Comparison of ENCODE assay signal across 8 cellular contexts in the genomic region with DNA sequence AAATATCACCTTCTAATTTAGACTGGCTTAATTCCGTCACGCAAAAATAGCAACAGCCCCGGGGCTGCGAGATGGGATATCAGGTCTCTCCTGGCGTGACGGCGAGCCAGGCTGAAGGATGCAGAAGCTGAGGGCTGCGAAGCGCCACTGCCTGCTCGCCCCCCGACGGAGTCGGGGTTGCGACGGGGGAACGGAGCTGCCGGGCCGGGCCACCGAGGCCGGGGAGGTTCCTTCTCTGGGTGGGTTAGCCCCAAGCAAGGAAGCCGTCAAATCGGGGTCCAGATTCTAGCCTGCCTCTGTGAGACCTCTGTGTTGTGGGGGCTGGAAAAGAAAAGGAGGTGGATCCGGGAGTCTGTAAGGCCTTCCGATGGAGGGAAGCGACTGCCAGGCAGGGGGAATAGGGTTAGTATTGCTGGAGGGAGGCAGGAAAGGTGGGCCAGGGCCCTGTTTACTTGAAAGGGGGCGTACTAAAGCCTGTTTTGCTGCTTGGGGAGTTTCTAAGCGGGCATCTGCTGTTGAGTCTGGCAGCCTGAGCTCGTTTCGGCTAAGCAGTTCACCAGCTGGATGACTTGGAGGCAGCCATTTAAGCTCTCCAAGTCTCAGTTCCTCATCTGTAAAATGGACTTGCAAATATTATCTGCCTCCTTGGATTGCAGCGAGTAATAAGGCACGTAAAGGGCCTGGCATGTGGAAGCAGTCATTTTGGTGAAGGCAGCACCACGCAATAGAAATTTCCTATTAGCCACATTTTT. TPM values are rescaled to one million over a fixed set of nuclear protein-coding genes. Genes with fewer than 3 reads are reported as not detected.
DNase-seq lines count a peak whose midpoint lies in the region; ATAC-seq and TF ChIP-seq lines count a peak whose summit lies in the region.

No MANE protein-coding gene starts in this region.

- H3K4me3 ChIP-seq in Peyer's patch: peak overlapping the region; percentile 81 to 95 (median 84)
- peak overlapping the region; percentile 78 for H3K4me3 ChIP-seq in coronary artery
- peak overlapping the region; percentile 68 to 86 for H3K4me3 ChIP-seq in tibial artery

- peak; percentile 25 for ATAC-seq in HG03196 (IDR thresholded peaks at IDR 0.05; ENCODE audit: unreplicated experiment)

- no peak for TF ChIP-seq POLR2A in Peyer's patch (IDR thresholded peaks at IDR 0.05)

- H3K36me3 ChIP-seq in Peyer's patch (no peaks in the 10 kb centered on the region), tibial artery (peaks cover 11 to 32% (median 12%) of the 10 kb centered on the region in 3 donors)

- DNase-seq in DMS79 treated with DMSO at 0.1 percent for 48 hours (lab: John Stamatoyannopoulos, UW): peak; percentile 26
- DNase-seq in GM19238 (ENCODE audit: insufficient read length, low spot score): peak; percentile 73
- DNase-seq in Peyer's patch: peak in 1 of 3 donors; percentile 30
- DNase-seq in coronary artery (ENCODE audit: low spot score): peak; percentile 79
- DNase-seq in medulla oblongata (ENCODE audit: extremely low spot score): peak; percentile 38
- DNase-seq in tibial artery: peak; percentile 52 to 74
- DNase-seq in activated CD4-positive, CD25-positive, alpha-beta regulatory T cell treated with anti-CD3 and anti-CD28 coated beads, Interleukin-2, amount 50 U/mL, for 72 hours: no peak

- H3K27ac ChIP-seq in Peyer's patch (peak overlapping the region; percentile 94 to 98 (median 96)), coronary artery (peak overlapping the region; percentile 93 to 96), tibial artery (peak overlapping the region; percentile 96 to 98)

- H3K9me3 ChIP-seq in Peyer's patch (no peaks in the 10 kb centered on the region), tibial artery (no peaks in the 10 kb centered on the region)

- H3K27me3 ChIP-seq in Peyer's patch (no peaks in the 10 kb centered on the region), tibial artery (no peaks in the 10 kb centered on the region)

- no peak for TF ChIP-seq CTCF in Peyer's patch (IDR thresholded peaks at IDR 0.05)
- no peak for TF ChIP-seq CTCF in coronary artery (IDR thresholded peaks at IDR 0.05)
- TF ChIP-seq CTCF in tibial artery (IDR thresholded peaks at IDR 0.05): no peak

- intact Hi-C loops in tibial artery (cut with DNase I; ENCODE audit: low total_unique reads): loop anchor here (1.0 to 2.0 kb wide), 2 partner anchors 44 to 189 kb away; partner anchors contain the start of gene BMPR1A

- H3K4me1 ChIP-seq in Peyer's patch (peaks cover 0 to 4% (median 1%) of the 10 kb centered on the region in 4 donors), tibial artery (peaks cover 0 to 18% (median 11%) of the 10 kb centered on the region in 4 donors)

RNA-seq across cellular contexts. Expression of gene LDB3, which starts 43.8 kb away (rescaled TPM):
- 1 to 10 TPM; 1.3 to 9.1 (median 2.3) TPM for total RNA-seq in Peyer's patch

RNA-seq across cellular contexts. Expression of gene BMPR1A, which starts 44.3 kb away (rescaled TPM):
- total RNA-seq in Peyer's patch: 10 to 100 TPM; 17.1 to 40.1 (median 24.9) TPM

RNA-seq across cellular contexts. Expression of gene OPN4, which starts 57.8 kb away (rescaled TPM):
- not detected for total RNA-seq in Peyer's patch
